ENCODE assay signal across 11 cellular contexts in the genomic region with DNA sequence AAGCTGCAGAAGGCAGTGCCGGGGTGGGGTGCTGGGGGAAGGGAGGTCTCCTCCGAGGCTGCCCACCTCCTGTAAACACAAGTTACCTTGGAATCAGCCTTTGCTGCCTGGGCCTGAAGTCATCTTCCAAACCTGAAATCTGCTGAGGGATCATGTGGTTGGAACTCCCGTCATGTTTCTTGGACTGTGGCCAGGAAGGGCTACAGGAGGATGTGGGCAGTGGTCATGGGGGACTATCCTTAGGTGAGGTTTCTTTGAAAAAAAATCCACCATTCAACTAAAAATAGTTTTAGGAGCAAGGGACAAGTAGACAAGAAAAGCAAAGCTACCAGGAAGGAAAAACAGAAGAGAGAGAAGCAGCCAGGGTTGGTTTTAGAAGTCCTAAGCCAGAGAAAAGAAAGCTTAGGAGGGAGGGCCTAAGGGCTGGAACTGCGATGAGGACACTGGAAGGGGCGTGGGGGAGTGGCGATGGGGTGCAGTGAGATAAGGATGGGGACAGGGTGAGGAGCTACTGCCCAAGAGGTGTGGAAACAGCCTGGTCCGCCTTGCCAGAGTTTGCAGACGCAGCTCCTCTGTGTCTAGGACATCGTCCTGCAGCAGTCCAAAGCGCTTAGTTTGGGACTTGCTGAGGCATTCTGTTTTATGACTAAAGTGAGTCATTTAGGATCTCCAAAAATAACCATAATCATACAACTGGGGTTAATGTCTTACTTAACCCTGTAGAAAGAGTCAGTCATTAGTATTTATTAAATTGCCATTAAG.
DNase-seq lines count a peak whose midpoint lies in the region; ATAC-seq and TF ChIP-seq lines count a peak whose summit lies in the region.
"Had no signal": no experiment of that assay in that cellular context is flagged by ENCODE, and none has a peak within 500 bp of the region (broad histone marks: within the 10 kb centered on the region; RNA-seq: fewer than 3 reads in every experiment).

No MANE protein-coding gene starts in this region.

- H4K20me1 ChIP-seq in BLaER1 treated with 17β-estradiol and CSF1 and Interleukin-3, amounts not matched to agents 10 nM and 100 nM: peaks cover 0 to 30% (median 12%) of the 10 kb centered on the region in 11 experiments; a peak in 9 of 22 replicates

- H3K27ac Mint-ChIP-seq in CD4-positive, alpha-beta T cell: no peak overlapping the region
- H3K27ac Mint-ChIP-seq: immature natural killer cell had no signal

- peaks cover 50% of the 10 kb centered on the region for H3K27me3 Mint-ChIP-seq in CD4-positive, alpha-beta T cell

- H3K4me2 ChIP-seq in BLaER1 treated with 17β-estradiol and CSF1 and Interleukin-3, amounts not matched to agents 10 nM and 100 nM: peak overlapping the region; percentile 84 to 96 (median 89)

- no peak for TF ChIP-seq CTCF in CD4-positive, alpha-beta T cell (IDR thresholded peaks at IDR 0.05)

- H3K4me3 Mint-ChIP-seq in CD4-positive, alpha-beta T cell: no peak overlapping the region
- H3K4me3 Mint-ChIP-seq: immature natural killer cell had no signal

- peak overlapping the region in 2 of 10 experiments; percentile 19 to 21; a peak in 1 of 20 replicates for H3K4me3 ChIP-seq in BLaER1 treated with 17β-estradiol and CSF1 and Interleukin-3, amounts not matched to agents 10 nM and 100 nM
- H3K4me3 ChIP-seq: coronary artery had no signal

- H3K36me3 ChIP-seq in BLaER1 treated with 17β-estradiol and CSF1 and Interleukin-3, amounts not matched to agents 10 nM and 100 nM: no peaks in the 10 kb centered on the region

- no peaks in the 10 kb centered on the region for H3K36me3 Mint-ChIP-seq in CD4-positive, alpha-beta T cell (ENCODE audit: low read depth)
- H3K36me3 Mint-ChIP-seq: immature natural killer cell had no signal

- peak overlapping the region in 4 of 11 experiments; percentile 8 to 63 (median 38); a peak in 4 of 22 replicates for H3K27ac ChIP-seq in BLaER1 treated with 17β-estradiol and CSF1 and Interleukin-3, amounts not matched to agents 10 nM and 100 nM
- H3K27ac ChIP-seq in CD4-positive, alpha-beta T cell (ENCODE audit: low read depth, low read length): no peak overlapping the region

- H3K27me3 ChIP-seq in BLaER1 treated with 17β-estradiol and CSF1 and Interleukin-3, amounts not matched to agents 10 nM and 100 nM: peaks cover 0 to 25% (median 8%) of the 10 kb centered on the region in 11 experiments; a peak in 12 of 22 replicates
- peaks cover 32% of the 10 kb centered on the region for H3K27me3 ChIP-seq in CD4-positive, alpha-beta T cell (ENCODE audit: control insufficient read depth, insufficient read depth, low read length)

- CTCF ChIA-PET in CD4-positive, alpha-beta T cell (lab: Charles Lee): no interaction called here

- peaks cover 29% of the 10 kb centered on the region for H3K4me1 Mint-ChIP-seq in CD4-positive, alpha-beta T cell (ENCODE audit: low read depth)

- peak; percentile 48 for ATAC-seq in GM21423 (IDR thresholded peaks at IDR 0.05; ENCODE audit: unreplicated experiment)
- no peak for ATAC-seq in CD4-positive, alpha-beta T cell (ENCODE audit: poor library complexity)
- ATAC-seq in activated CD4-positive, CD25-positive, alpha-beta regulatory T cell treated with anti-CD3 and anti-CD28 coated beads, Interleukin-2, amount 50 U/mL, for 24 hours: no peak
- ATAC-seq: Right ventricle myocardium inferior had no signal

- DNase-seq in OCI-M1 (lab: John Stamatoyannopoulos, UW) (peak; percentile 76), iris pigment epithelial cell (ENCODE audit: low read depth) (peak; percentile 41), retina (no peak), COLO668 (lab: John Stamatoyannopoulos, UW; ENCODE audit: unreplicated experiment) (no peak)
- no peak for DNase-seq in CD4-positive, alpha-beta T cell
- DNase-seq: immature natural killer cell had no signal

- peak overlapping the region in 4 of 11 experiments; percentile 12 to 56 (median 38); a peak in 5 of 22 replicates for H3K9ac ChIP-seq in BLaER1 treated with 17β-estradiol and CSF1 and Interleukin-3, amounts not matched to agents 10 nM and 100 nM

- POLR2A ChIA-PET in CD4-positive, alpha-beta T cell (lab: Charles Lee): no interaction called here

- no peaks in the 10 kb centered on the region for H3K9me3 ChIP-seq in BLaER1 treated with 17β-estradiol and CSF1 and Interleukin-3, amounts not matched to agents 10 nM and 100 nM (replicated peaks in 1 of 11)
- no peaks in the 10 kb centered on the region for H3K9me3 ChIP-seq in CD4-positive, alpha-beta T cell (ENCODE audit: control insufficient read depth, low read length)

- H3K4me1 ChIP-seq in BLaER1 treated with 17β-estradiol and CSF1 and Interleukin-3, amounts not matched to agents 10 nM and 100 nM: peaks cover 44 to 54% (median 47%) of the 10 kb centered on the region in 10 experiments

- H3K9me3 Mint-ChIP-seq in CD4-positive, alpha-beta T cell: no peaks in the 10 kb centered on the region

- intact Hi-C loops in CD4-positive, alpha-beta T cell (cut with DNase I, micrococcal nuclease): no loop called here

Comparison
In these comparisons a context has a peak if more than half of its experiments do, and no peak if none do; other contexts are left out.
1. DNase-seq: peak in OCI-M1 (single experiment) and iris pigment epithelial cell (single experiment); none in CD4-positive, alpha-beta T cell (0 of 10), retina (single experiment) and COLO668 (single experiment).